Comparison of ENCODE assay signal across 8 cellular contexts in the genomic region with DNA sequence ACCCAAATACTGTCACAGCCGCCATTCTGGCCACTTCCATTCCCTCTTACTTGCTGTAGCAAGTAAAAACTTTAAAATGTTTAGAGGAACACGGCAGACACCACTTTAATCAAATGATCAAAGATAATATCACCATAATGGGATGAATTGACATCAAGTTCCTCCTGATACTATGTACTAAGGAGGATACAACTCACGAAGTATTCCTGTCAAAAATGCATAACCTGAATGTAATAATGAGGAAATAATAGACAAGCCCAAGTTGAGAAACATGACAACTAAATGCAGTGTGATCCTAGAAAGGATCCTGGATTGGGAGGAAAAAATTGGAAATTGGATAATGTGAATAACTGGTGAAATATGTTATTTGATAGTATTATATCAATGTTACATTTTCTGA. TPM values are rescaled to one million over a fixed set of nuclear protein-coding genes. Genes with fewer than 3 reads are reported as not detected.
"Had no signal": no experiment of that assay in that cellular context is flagged by ENCODE, and none has a peak within 500 bp of the region (broad histone marks: within the 10 kb centered on the region; RNA-seq: fewer than 3 reads in every experiment).

No MANE protein-coding gene starts in this region.

- H3K4me3 ChIP-seq: K562 had no signal

- ATAC-seq: HepG2, K562 had no signal

- DNase-seq: IMR-90, KBM-7, KG1 had no signal

- H3K27ac ChIP-seq: HL-60 had no signal

RNA-seq across cellular contexts. Expression of a gene that starts 3.9 kb away (rescaled TPM):
- total RNA-seq: HT1080, IMR-90 had no signal
- polyA plus RNA-seq: IMR-90 had no signal

RNA-seq across cellular contexts. Expression of a gene that starts 37.2 kb away (rescaled TPM):
- polyA plus RNA-seq: IgD-negative memory B cell had no signal

RNA-seq across cellular contexts. Expression of a gene that starts 42.5 kb away (rescaled TPM):
- total RNA-seq: HT1080, IMR-90, K562 had no signal
- polyA plus RNA-seq: IgD-negative memory B cell, IMR-90, K562 had no signal
